In genomic region chr19:49149652-49150105, GRCh38 we compare ENCODE assay signal across 8 cellular contexts. TPM values are rescaled to one million over a fixed set of nuclear protein-coding genes. Genes with fewer than 3 reads are reported as not detected.
DNase-seq lines count a peak whose midpoint lies in the region; ATAC-seq and TF ChIP-seq lines count a peak whose summit lies in the region.

No MANE protein-coding gene starts in this region.

- DNase-seq in BJ (ENCODE audit: low read depth) (no peak), HAP-1 (ENCODE audit: low spot score in 2 of 2) (peak; percentile 52 to 89), NCI-H526 (lab: John Stamatoyannopoulos, UW) (peak; percentile 81 to 92), anterior cingulate cortex (lab: John Stamatoyannopoulos, UW) (peak in 57 of 58 donors; percentile 36 to 87 (median 66)), left ventricle myocardium superior (peak; percentile 76)
- DNase-seq in stimulated activated CD4-positive, alpha-beta T cell treated with anti-CD3 and anti-CD28 coated beads, Interleukin-2, amount 100 ng/mL, for 24 hours, result no peak

- POLR2A ChIA-PET in BJ (lab: Charles Lee), result interaction anchor here (0.5 to 0.6 kb wide), 2 partner anchors 11 to 85 kb away, joined by 3 to 9 read pairs; partner anchors contain the start of gene NTF4

- no peaks in the 10 kb centered on the region for H3K79me2 ChIP-seq in parathyroid adenoma

- peak overlapping the region; percentile 47 for H3K9ac ChIP-seq in parathyroid adenoma

- H3K4me1 ChIP-seq in HAP-1 (peaks cover 23% of the 10 kb centered on the region), parathyroid adenoma (peaks cover 6% of the 10 kb centered on the region)

- H3K27me3 ChIP-seq in BJ (ENCODE audit: control insufficient read depth, insufficient read depth, low read length) (peaks cover 1% of the 10 kb centered on the region; the same call in 1 of the 2 replicates), HAP-1 (ENCODE audit: low read depth) (no peaks in the 10 kb centered on the region), parathyroid adenoma (ENCODE audit: control insufficient read depth, insufficient read depth, low read length) (no peaks in the 10 kb centered on the region)

- no peaks in the 10 kb centered on the region for H3K9me3 ChIP-seq in HAP-1
- H3K9me3 ChIP-seq in parathyroid adenoma (ENCODE audit: control insufficient read depth, low read length), result no peaks in the 10 kb centered on the region

- ATAC-seq in left ventricle myocardium superior (peak; percentile 48), GM18868 (IDR thresholded peaks at IDR 0.05; ENCODE audit: unreplicated experiment) (no peak)

- no peaks in the 10 kb centered on the region for H3K36me3 ChIP-seq in BJ (ENCODE audit: control insufficient read depth, insufficient read depth, low read length)
- no peaks in the 10 kb centered on the region for H3K36me3 ChIP-seq in HAP-1 (replicated peaks)
- H3K36me3 ChIP-seq in parathyroid adenoma (ENCODE audit: control insufficient read depth, insufficient read depth, low read length), result no peaks in the 10 kb centered on the region

- in situ Hi-C loops in HAP-1 (cut with MboI; ENCODE audit: low sequenced_read_pairs), result no loop called here

- H3K4me3 ChIP-seq in BJ (ENCODE audit: low read depth, low read length), result peak overlapping the region; percentile 68
- peak overlapping the region; percentile 70 for H3K4me3 ChIP-seq in HAP-1
- H3K4me3 ChIP-seq in parathyroid adenoma (ENCODE audit: low read depth, low read length), result peak overlapping the region; percentile 79

- peak overlapping the region; percentile 78 for H3K4me2 ChIP-seq in parathyroid adenoma (ENCODE audit: low read length)

- intact Hi-C loops in left ventricle myocardium superior (cut with micrococcal nuclease), result loop anchor here (10.0 kb wide), 1 partner anchor 55 kb away; no protein-coding TSS in a partner anchor

- CTCF ChIA-PET in BJ (lab: Yijun Ruan, JAX), result interaction anchor here (1.0 to 4.8 kb wide), 5 partner anchors 36 to 52 kb away, joined by 3 to 33 read pairs (median 5); partner anchors contain the start of gene LIN7B

- H3K27ac ChIP-seq in parathyroid adenoma, result peak overlapping the region; percentile 86

- TF ChIP-seq CTCF in BJ (IDR thresholded peaks at IDR 0.05; ENCODE audit: insufficient read depth, low read depth, low read length), result no peak
- TF ChIP-seq CTCF in parathyroid adenoma (IDR thresholded peaks at IDR 0.05), result no peak

- H2AFZ ChIP-seq in parathyroid adenoma, result peak overlapping the region; percentile 85

RNA-seq across cellular contexts. Expression of gene HRC, which starts 5.5 kb away (rescaled TPM):
- polyA plus RNA-seq in BJ (2011; rRNA removed), result 0.07 and 0.25 TPM in 2 replicates
- polyA minus RNA-seq in BJ (2011; rRNA and poly(A)+ RNA removed), result not detected in 2 replicates
- 868 TPM for total RNA-seq in left ventricle myocardium superior

RNA-seq across cellular contexts. Expression of gene TRPM4, which starts 7.9 kb away (rescaled TPM):
- polyA plus RNA-seq in BJ (2011; rRNA removed), result 12.8 and 17.6 TPM in 2 replicates
- 10.9 and 12.7 TPM in 2 replicates for polyA minus RNA-seq in BJ (2011; rRNA and poly(A)+ RNA removed)
- 26.6 TPM for total RNA-seq in left ventricle myocardium superior

RNA-seq across cellular contexts. Expression of gene PPFIA3, which starts 30.3 kb away (rescaled TPM):
- 0.75 and 1.4 TPM in 2 replicates for polyA plus RNA-seq in BJ (2011; rRNA removed)
- 0.76 and 1.5 TPM in 2 replicates for polyA minus RNA-seq in BJ (2011; rRNA and poly(A)+ RNA removed)
- 4.0 TPM for total RNA-seq in left ventricle myocardium superior

RNA-seq across cellular contexts. Expression of gene C19orf73, which starts 30.7 kb away (rescaled TPM):
- polyA plus RNA-seq in BJ (2011; rRNA removed), result 0.67 and 0.94 TPM in 2 replicates
- polyA minus RNA-seq in BJ (2011; rRNA and poly(A)+ RNA removed), result not detected in 2 replicates
- 1.2 TPM for total RNA-seq in left ventricle myocardium superior

RNA-seq across cellular contexts. Expression of gene LIN7B, which starts 35.5 kb away (rescaled TPM):
- 6.7 and 9.4 TPM in 2 replicates for polyA plus RNA-seq in BJ (2011; rRNA removed)
- 2.8 TPM in 2 replicates for polyA minus RNA-seq in BJ (2011; rRNA and poly(A)+ RNA removed)
- 19.8 TPM for total RNA-seq in left ventricle myocardium superior

Comparison
In these comparisons a context has a peak if more than half of its experiments do, and no peak if none do; other contexts are left out.
1. DNase-seq: peak in HAP-1 (2 of 2), NCI-H526 (2 of 2), anterior cingulate cortex (57 of 58) and left ventricle myocardium superior (single experiment); none in BJ (single experiment) and stimulated activated CD4-positive, alpha-beta T cell treated with anti-CD3 and anti-CD28 coated beads, Interleukin-2, amount 100 ng/mL, for 24 hours (0 of 2).
2. Peak in every context shown above with its lines, with median percentiles within 50 percentile points of each other: H3K4me3 ChIP-seq.